ENCODE assay signal across 10 cellular contexts in the genomic region with DNA sequence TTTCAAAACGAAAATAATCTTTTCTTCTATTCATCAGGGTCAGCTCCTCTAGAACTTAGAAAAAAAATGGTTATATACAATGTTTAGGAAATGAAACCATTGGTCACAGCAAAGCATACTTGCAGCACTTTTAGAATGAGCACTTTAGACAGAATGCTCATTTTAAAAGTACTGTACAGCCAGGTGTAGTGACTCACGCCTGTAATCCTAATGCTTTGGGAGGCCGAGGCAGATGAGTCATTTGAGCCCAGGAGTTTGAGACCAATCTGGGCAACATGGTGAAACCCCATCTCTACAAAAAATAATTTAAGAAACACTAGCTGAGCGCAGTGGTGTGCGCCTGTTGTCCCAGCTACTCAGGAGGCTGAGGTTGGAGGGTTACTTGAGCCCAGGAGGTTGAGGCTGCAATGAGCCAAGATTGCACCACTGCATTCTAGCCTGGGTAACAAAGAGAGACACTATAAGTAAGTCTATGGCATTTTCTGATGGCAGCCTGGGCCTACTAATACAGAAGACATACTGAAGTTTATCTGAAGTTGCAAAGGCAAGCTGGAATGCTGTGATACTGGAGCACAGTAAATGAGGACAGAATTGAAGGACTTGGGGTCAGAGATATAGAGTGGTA. TPM values are rescaled to one million over a fixed set of nuclear protein-coding genes. Genes with fewer than 3 reads are reported as not detected.
DNase-seq lines count a peak whose midpoint lies in the region; ATAC-seq, FAIRE-seq and TF ChIP-seq lines count a peak whose summit lies in the region.
"Had no signal": no experiment of that assay in that cellular context is flagged by ENCODE, and none has a peak within 500 bp of the region (broad histone marks: within the 10 kb centered on the region; RNA-seq: fewer than 3 reads in every experiment).

No MANE protein-coding gene starts in this region.

- H2BK5ac ChIP-seq in mesendoderm (ENCODE audit: low read length), result no peak overlapping the region

- no CpG with 5 or more reads among the region's 5 CpGs for WGBS in mesendoderm (ENCODE audit: extremely low coverage, insufficient coverage, low lambda C conversion rate)

- ATAC-seq in HG02970 (IDR thresholded peaks at IDR 0.05; ENCODE audit: low FRiP score, unreplicated experiment), result peak; percentile 45

- no peak overlapping the region for H3K4ac ChIP-seq in mesendoderm (ENCODE audit: low read depth, low read length)

- intact Hi-C loops in dorsolateral prefrontal cortex (cut with DNase I), result no loop called here

- H3K36me3 ChIP-seq in mesendoderm (ENCODE audit: control insufficient read depth, insufficient read depth, low read length), result no peaks in the 10 kb centered on the region

- no peak overlapping the region for H4K5ac ChIP-seq in mesendoderm (ENCODE audit: low read length)

- no peak overlapping the region for H2BK120ac ChIP-seq in mesendoderm (ENCODE audit: low read depth, low read length)

- no peak overlapping the region for H3K23ac ChIP-seq in mesendoderm (ENCODE audit: low read length)

- H2BK15ac ChIP-seq in mesendoderm (replicated peaks; ENCODE audit: low read depth), result no peak overlapping the region

- H2AK5ac ChIP-seq in mesendoderm (ENCODE audit: low read length), result no peak overlapping the region

- no peak overlapping the region for H3K18ac ChIP-seq in mesendoderm (ENCODE audit: low read length)

- no peaks in the 10 kb centered on the region for H3K27me3 ChIP-seq in mesendoderm (ENCODE audit: insufficient read depth, low read length, poor library complexity)
- no peaks in the 10 kb centered on the region for H3K27me3 ChIP-seq in dorsolateral prefrontal cortex

- no peak overlapping the region for H3K9ac ChIP-seq in mesendoderm (ENCODE audit: low read length)

- H3K56ac ChIP-seq in mesendoderm (ENCODE audit: low read length), result no peak overlapping the region

- H3K79me1 ChIP-seq in mesendoderm (ENCODE audit: low read length), result no peaks in the 10 kb centered on the region

- DNase-seq in EH (ENCODE audit: low read depth) (peak; percentile 52), GM19239 (ENCODE audit: insufficient read length, low spot score) (no peak), RPMI7951 (ENCODE audit: low read depth) (peak; percentile 67), iPS-NIHi7 (ENCODE audit: extremely low spot score) (no peak), HUDEP-2 (lab: John Stamatoyannopoulos, UW; ENCODE audit: unreplicated experiment in 76 of 76) (no peak), mesendoderm (no peak), dorsolateral prefrontal cortex (no peak)
- DNase-seq: activated B cell treated with CpG ODN at 0.5 μM for 24 hours, NCI-H1092 had no signal

- no peak overlapping the region for H4K8ac ChIP-seq in mesendoderm (ENCODE audit: low read depth, low read length)

- H3K4me3 ChIP-seq in mesendoderm (ENCODE audit: low read length) (no peak overlapping the region), dorsolateral prefrontal cortex (no peak overlapping the region)

- no peak for TF ChIP-seq CTCF in dorsolateral prefrontal cortex (IDR thresholded peaks at IDR 0.05 in 54 of 56, conservative IDR thresholded peaks at IDR 0.05 in 2 of 56; ENCODE audit: low read depth in 1 of 56, partially characterized antibody in 56 of 56)

- no peaks in the 10 kb centered on the region for H3K79me2 ChIP-seq in mesendoderm (ENCODE audit: control insufficient read depth, insufficient read depth, low read length)

- peaks cover 3% of the 10 kb centered on the region for H3K4me1 ChIP-seq in mesendoderm (ENCODE audit: control insufficient read depth, low read depth, low read length)

- FAIRE-seq in GM19239 (lab: Jason Lieb, UNC), result peak; percentile 63

- H3K27ac ChIP-seq in mesendoderm (ENCODE audit: low read depth, low read length), result no peak overlapping the region
- H3K27ac ChIP-seq in dorsolateral prefrontal cortex, result peak overlapping the region in 10 of 59 donors; percentile 0 to 94 (median 34)

- H3K4me2 ChIP-seq in mesendoderm (ENCODE audit: low read length), result no peak overlapping the region

RNA-seq across cellular contexts. Expression of gene ZNF326, which starts 48.9 kb away (rescaled TPM):
- 6.3 and 7.9 TPM in 2 replicates for total RNA-seq in RPMI7951 (2014; rRNA removed; shearing (Covaris generic))
- 38.4 TPM for polyA plus RNA-seq in mesendoderm (2013, experiment 1 of 2)
- polyA plus RNA-seq in mesendoderm (2013, experiment 2 of 2), result 37.5 TPM
- total RNA-seq in dorsolateral prefrontal cortex, result 10 to 100 TPM; 23.0 to 50.7 (median 32.2) TPM

Comparison
In these comparisons a context has a peak if more than half of its experiments do, and no peak if none do; other contexts are left out.
1. DNase-seq: peak in EH (single experiment) and RPMI7951 (single experiment); none in GM19239 (single experiment), iPS-NIHi7 (single experiment), HUDEP-2 (0 of 76), mesendoderm (single experiment) and dorsolateral prefrontal cortex (0 of 10).